Comparison of ENCODE assay signal across 4 cellular contexts in the genomic region with DNA sequence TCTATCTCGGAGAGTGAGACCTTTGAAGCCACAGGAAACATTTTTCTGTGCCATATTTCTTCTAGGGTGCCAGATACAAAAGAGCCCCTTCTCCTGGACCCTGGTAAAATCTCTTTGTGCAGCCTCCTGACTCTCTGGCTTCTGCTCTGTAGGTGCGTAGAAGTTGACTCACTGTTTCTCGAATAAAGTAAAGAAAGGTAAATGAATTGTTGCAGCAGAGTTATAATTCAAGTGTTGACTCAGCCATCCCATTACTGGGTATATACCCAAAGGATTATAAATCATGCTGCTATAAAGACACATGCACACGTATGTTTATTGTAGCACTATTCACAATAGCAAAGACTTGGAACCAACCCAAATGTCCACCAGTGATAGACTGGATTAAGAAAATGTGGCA.
DNase-seq lines count a peak whose midpoint lies in the region; ATAC-seq, FAIRE-seq and TF ChIP-seq lines count a peak whose summit lies in the region.
"Not testable (repeated sequence)": the region's sequence is repeated elsewhere in the genome, so short reads cannot be mapped to it uniquely, and the experiment has no call there.

No MANE protein-coding gene starts in this region.

- H3K9me3 ChIP-seq in HUES64 (ENCODE audit: insufficient read depth, low read depth, low read length); H1 (ENCODE audit: insufficient read depth in 2 of 2, low read depth in 1 of 2, low read length in 1 of 2); mucosa of descending colon: not testable (repeated sequence)

- 0 out of 2 replicates have a peak overlapping the region, but pooled peaks have one; percentile 23 for H3K27ac ChIP-seq in HUES64 (ENCODE audit: low read depth, low read length)
- not testable (repeated sequence) for H3K27ac ChIP-seq in H1 (ENCODE audit: low read depth, low read length)

- H4K20me1 ChIP-seq in H1 (replicated peaks in 1 of 2; ENCODE audit: control insufficient read depth in 1 of 2, insufficient read depth in 2 of 2, low read length in 2 of 2), result not testable (repeated sequence)

- H3K14ac ChIP-seq in H1 (ENCODE audit: insufficient read length), result not testable (repeated sequence)

- not testable (repeated sequence) for H2AFZ ChIP-seq in H1 (ENCODE audit: low read length)

- H4K91ac ChIP-seq in H1 (replicated peaks; ENCODE audit: insufficient read length, low read length), result not testable (repeated sequence)

- not testable (repeated sequence) for TF ChIP-seq CTCF in H1 (IDR thresholded peaks at IDR 0.05; ENCODE audit: control extremely low read depth in 1 of 3, insufficient read depth in 1 of 3, low read depth in 1 of 3, low read length in 3 of 3); mucosa of descending colon (IDR thresholded peaks at IDR 0.05)

- not testable (repeated sequence) for H4K5ac ChIP-seq in H1 (ENCODE audit: insufficient read length, low read depth, low read length)

- FAIRE-seq in H1 (lab: Jason Lieb, UNC), result not testable (repeated sequence)

- H3K27me3 ChIP-seq in HUES64 (ENCODE audit: insufficient read depth, low read length); H1 (replicated peaks in 1 of 4; ENCODE audit: control insufficient read depth in 3 of 4, extremely low read depth in 1 of 4, insufficient read depth in 3 of 4, low read length in 3 of 4): not testable (repeated sequence)

- not testable (repeated sequence) for DNase-seq in H1 (ENCODE audit: low read depth in 1 of 2, low spot score in 2 of 2); left colon; mucosa of descending colon

- H3K9ac ChIP-seq in HUES64 (ENCODE audit: low read depth, low read length); H1 (replicated peaks in 1 of 4; ENCODE audit: extremely low read depth in 1 of 4, low read depth in 3 of 4, low read length in 3 of 4): not testable (repeated sequence)

- POLR2A ChIA-PET in H1 (lab: Charles Lee; ENCODE audit: partially characterized antibody), result not testable (repeated sequence)

- H3K79me2 ChIP-seq in H1 (ENCODE audit: control insufficient read depth in 1 of 2, insufficient read depth in 2 of 2, low read length in 2 of 2), result not testable (repeated sequence)

- not testable (repeated sequence) for TF ChIP-seq EP300 in H1 (IDR thresholded peaks at IDR 0.05; ENCODE audit: borderline replicate concordance in 1 of 2, low read depth in 2 of 2, low read length in 2 of 2)

- not testable (repeated sequence) for H2AK5ac ChIP-seq in H1 (ENCODE audit: low read depth, low read length)

- not testable (repeated sequence) for H2BK120ac ChIP-seq in H1 (replicated peaks; ENCODE audit: low read depth, low read length)

- not testable (repeated sequence) for H2BK5ac ChIP-seq in H1 (ENCODE audit: low read depth, low read length)

- CTCF ChIA-PET in H1 (lab: Charles Lee; ENCODE audit: partially characterized antibody), result not testable (repeated sequence)

- H3K23me2 ChIP-seq in H1 (ENCODE audit: low read depth, low read length), result not testable (repeated sequence)

- not testable (repeated sequence) for TF ChIP-seq POLR2A in H1 (IDR thresholded peaks at IDR 0.05; ENCODE audit: control extremely low read depth in 1 of 2, low read depth in 2 of 2, low read length in 2 of 2)

- not testable (repeated sequence) for TF ChIP-seq RAD21 in H1 (IDR thresholded peaks at IDR 0.05 in 1 of 2, conservative IDR thresholded peaks at IDR 0.05 in 1 of 2; ENCODE audit: low read depth in 2 of 2, low read length in 2 of 2)

- H4K8ac ChIP-seq in H1 (ENCODE audit: extremely low read depth, insufficient read depth, low read length), result not testable (repeated sequence)

- H2BK20ac ChIP-seq in H1 (ENCODE audit: low read length), result peak overlapping the region; percentile 64; the same call in 1 of the 2 replicates

- ATAC-seq in left colon, result peak; percentile 85
- peak; percentile 82 for ATAC-seq in mucosa of descending colon

- H3K36me3 ChIP-seq in HUES64 (ENCODE audit: insufficient read depth, low read length); H1 (ENCODE audit: control insufficient read depth in 2 of 4, insufficient read depth in 4 of 4, low read length in 3 of 4); mucosa of descending colon (ENCODE audit: low read depth): not testable (repeated sequence)

- not testable (repeated sequence) for H3K56ac ChIP-seq in H1 (replicated peaks; ENCODE audit: insufficient read length, low read depth, low read length)

- not testable (repeated sequence) for H3K79me1 ChIP-seq in H1 (ENCODE audit: low read depth, low read length)

- H3K18ac ChIP-seq in H1 (ENCODE audit: extremely low read depth, low read length), result not testable (repeated sequence)

- 98% methylated on average over 3 of the region's 4 CpGs for WGBS in HUES64
- WGBS in H1 (ENCODE audit: extremely low coverage in 1 of 2, insufficient coverage in 1 of 2, insufficient read length in 1 of 2, insufficient replicate concordance in 2 of 2, low coverage in 1 of 2, low lambda C conversion rate in 2 of 2, missing lambda C conversion rate in 1 of 2), 2 experiments, result 81% methylated on average over 4 of the region's 4 CpGs; no CpG with 5 or more reads in 1 of the 2 experiments

- not testable (repeated sequence) for H3K4me2 ChIP-seq in H1 (ENCODE audit: insufficient read depth in 1 of 2, low read depth in 2 of 2, low read length in 2 of 2)

- not testable (repeated sequence) for H3K4ac ChIP-seq in H1 (replicated peaks; ENCODE audit: insufficient read length, low read depth, low read length)

- not testable (repeated sequence) for H2BK15ac ChIP-seq in H1 (ENCODE audit: low read length)

- H3K4me3 ChIP-seq in HUES64 (ENCODE audit: low read length); H1 (ENCODE audit: extremely low read depth in 1 of 4, insufficient read depth in 2 of 4, low read depth in 3 of 4, low read length in 4 of 4); mucosa of descending colon: not testable (repeated sequence)

- intact Hi-C loops in left colon (cut with DNase I, micrococcal nuclease), result loop anchor here in 1 of 2 donors (10.0 kb wide), 1 partner anchor 85 kb away; no protein-coding TSS in a partner anchor
- intact Hi-C loops in mucosa of descending colon (cut with DNase I, micrococcal nuclease), result not testable (repeated sequence)

- not testable (repeated sequence) for H2BK12ac ChIP-seq in H1 (ENCODE audit: low read depth, low read length)

- H3K23ac ChIP-seq in H1 (ENCODE audit: insufficient read length), result not testable (repeated sequence)

- H3K4me1 ChIP-seq in HUES64 (ENCODE audit: insufficient read depth, low read length) (peaks cover 38% of the 10 kb centered on the region), H1 (replicated peaks in 1 of 4; ENCODE audit: control insufficient read depth in 3 of 4, insufficient read depth in 4 of 4, low read length in 3 of 4) (peaks cover 0 to 23% (median 7%) of the 10 kb centered on the region in 4 experiments; a peak in 3 of 7 replicates)
- H3K4me1 ChIP-seq in mucosa of descending colon (ENCODE audit: low read depth), result not testable (repeated sequence)
